In the genomic region with DNA sequence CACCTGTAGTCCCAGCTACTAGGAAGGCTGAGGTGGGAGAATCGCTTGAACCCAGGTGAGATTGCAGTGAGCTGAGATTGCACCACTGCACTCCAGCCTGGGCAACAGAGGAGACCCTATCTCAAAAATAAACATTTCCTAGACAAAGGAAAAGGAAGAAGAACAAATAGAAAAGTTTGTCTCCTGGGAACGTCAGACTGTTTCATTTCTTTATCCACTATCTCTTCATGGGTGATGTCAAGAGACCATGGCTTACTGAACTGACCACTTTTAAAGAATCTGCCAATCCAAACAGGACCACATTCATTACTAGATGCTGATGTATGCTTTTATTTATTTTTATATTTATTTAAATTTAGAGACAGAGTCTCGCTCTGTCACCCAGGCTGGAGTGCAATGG, we compare ENCODE assay signal across 16 cellular contexts.
"Had no signal": no experiment of that assay in that cellular context is flagged by ENCODE, and none has a peak within 500 bp of the region (broad histone marks: within the 10 kb centered on the region; RNA-seq: fewer than 3 reads in every experiment).

No MANE protein-coding gene starts in this region.

- H3K27ac Mint-ChIP-seq: mesothelial cell of epicardium had no signal

- ATAC-seq: foreskin keratinocyte, gastroesophageal sphincter, heart left ventricle, left cardiac atrium, left lung, left ventricle myocardium superior, lower lobe of right lung, mucosa of descending colon had no signal

- H3K9me3 ChIP-seq: esophagus muscularis mucosa, gastroesophageal sphincter, heart left ventricle, left lung, lower lobe of right lung, mucosa of descending colon had no signal

- DNase-seq: dermis blood vessel endothelial cell; dorsolateral prefrontal cortex; effector CD4-positive, alpha-beta T cell; effector memory CD4-positive, alpha-beta T cell; foreskin keratinocyte; heart left ventricle; left cardiac atrium; left lung; left ventricle myocardium superior; lower lobe of right lung; mesenchymal stem cell; mucosa of descending colon; naive B cell had no signal

- H3K4me3 Mint-ChIP-seq: mesothelial cell of epicardium, naive B cell had no signal

- H3K27me3 Mint-ChIP-seq: naive B cell had no signal
